10 cellular contexts compared by ENCODE assay signal in genomic region chr12:130970165-130970907, GRCh38. TPM values are rescaled to one million over a fixed set of nuclear protein-coding genes. Genes with fewer than 3 reads are reported as not detected.
A peak's percentile ranks its signal among the peaks of the same experiment; 100 is the strongest.
DNase-seq lines count a peak whose midpoint lies in the region; ATAC-seq lines count a peak whose summit lies in the region.
"Had no signal": no experiment of that assay in that cellular context is flagged by ENCODE, and none has a peak within 500 bp of the region (broad histone marks: within the 10 kb centered on the region; RNA-seq: fewer than 3 reads in every experiment).

No MANE protein-coding gene starts in this region.

- peak; percentile 42 for DNase-seq in HuH-7 (ENCODE audit: low spot score)
- DNase-seq in mesenteric fat pad (ENCODE audit: low spot score) = peak; percentile 49
- DNase-seq in retina = no peak
- no peak for DNase-seq in stimulated activated CD4-positive, alpha-beta T cell treated with anti-CD3 and anti-CD28 coated beads, Interleukin-4, amount 100 ng/mL, for 4 hours
- no peak for DNase-seq in effector CD8-positive, alpha-beta T cell (lab: John Stamatoyannopoulos, UW)
- DNase-seq: PC-3; stimulated activated naive CD4-positive, alpha-beta T cell had no signal

- ATAC-seq in GM18520 (IDR thresholded peaks at IDR 0.05; ENCODE audit: unreplicated experiment) = peak; percentile 84
- ATAC-seq in GM21737 (IDR thresholded peaks at IDR 0.05; ENCODE audit: unreplicated experiment) = peak; percentile 51
- ATAC-seq in HG03520 (IDR thresholded peaks at IDR 0.05; ENCODE audit: unreplicated experiment) = no peak
- ATAC-seq: PC-3 had no signal

RNA-seq across cellular contexts. Expression of gene ADGRD1, which starts 16.6 kb away (rescaled TPM):
- 28.5 TPM for total RNA-seq in mesenteric fat pad

Comparison
In these comparisons a context has a peak if more than half of its experiments do, and no peak if none do; other contexts are left out.
1. DNase-seq: peak in HuH-7 (single experiment) and mesenteric fat pad (single experiment); none in retina (single experiment), stimulated activated CD4-positive, alpha-beta T cell treated with anti-CD3 and anti-CD28 coated beads, Interleukin-4, amount 100 ng/mL, for 4 hours (0 of 2) and effector CD8-positive, alpha-beta T cell (single experiment).